ENCODE assay signal across 24 cellular contexts in genomic region chr3:166472015-166472414, GRCh38.
"Had no signal": no experiment of that assay in that cellular context is flagged by ENCODE, and none has a peak within 500 bp of the region (broad histone marks: within the 10 kb centered on the region; RNA-seq: fewer than 3 reads in every experiment).

No MANE protein-coding gene starts in this region.

- H3K27me3 ChIP-seq: gastrocnemius medialis, sigmoid colon, stomach, testis, tibial artery had no signal

- H3K36me3 Mint-ChIP-seq: naive thymus-derived CD8-positive, alpha-beta T cell; stimulated activated effector memory CD8-positive, alpha-beta T cell treated with anti-CD3 and anti-CD28 coated beads, Interleukin-12 subunit alpha, Interleukin-12 subunit beta, amount 100 ng/mL, for 72 hours; type B pancreatic cell had no signal

- H3K9me3 ChIP-seq: gastrocnemius medialis, lower lobe of right lung, prostate gland, sigmoid colon, stomach, testis, tibial artery had no signal

- H3K27ac Mint-ChIP-seq: dendritic cell treated with granulocyte-macrophage colony-stimulating factor and Interleukin-4, amounts not matched to agents 40 ng/mL and 50 ng/mL, for 4 days; endodermal cell; naive thymus-derived CD8-positive, alpha-beta T cell; nephron progenitor cell; stimulated activated effector memory CD8-positive, alpha-beta T cell treated with anti-CD3 and anti-CD28 coated beads, Interleukin-12 subunit alpha, Interleukin-12 subunit beta, amount 100 ng/mL, for 72 hours; type B pancreatic cell had no signal

- H3K36me3 ChIP-seq: gastrocnemius medialis, lower lobe of right lung, prostate gland, sigmoid colon, stomach, tibial artery had no signal

- DNase-seq: effector CD8-positive, alpha-beta T cell; endodermal cell; foreskin fibroblast; gastrocnemius medialis; head of caudate nucleus; left ventricle myocardium superior; lower lobe of right lung; naive thymus-derived CD8-positive, alpha-beta T cell; nephron progenitor cell; nucleus accumbens; right cardiac atrium; sigmoid colon; stimulated activated CD4-positive, alpha-beta T cell treated with anti-CD3 and anti-CD28 coated beads, Interleukin-2, amount 100 ng/mL, for 24 hours; stimulated activated CD4-positive, alpha-beta T cell treated with anti-CD3 and anti-CD28 coated beads, Interleukin-4, amount 100 ng/mL, for 24 hours; stimulated activated naive CD4-positive, alpha-beta T cell treated with Interleukin-2 at 50 U/mL for 16 hours; stomach; testis; tibial artery had no signal

- H3K27me3 Mint-ChIP-seq: dendritic cell treated with granulocyte-macrophage colony-stimulating factor and Interleukin-4, amounts not matched to agents 40 ng/mL and 50 ng/mL, for 4 days; naive thymus-derived CD8-positive, alpha-beta T cell; type B pancreatic cell had no signal

- H3K4me3 Mint-ChIP-seq: dendritic cell treated with granulocyte-macrophage colony-stimulating factor and Interleukin-4, amounts not matched to agents 40 ng/mL and 50 ng/mL, for 4 days; endodermal cell; naive thymus-derived CD8-positive, alpha-beta T cell; nephron progenitor cell; stimulated activated effector memory CD8-positive, alpha-beta T cell treated with anti-CD3 and anti-CD28 coated beads, Interleukin-12 subunit alpha, Interleukin-12 subunit beta, amount 100 ng/mL, for 72 hours; type B pancreatic cell had no signal

- H3K9me3 Mint-ChIP-seq: endodermal cell, nephron progenitor cell, type B pancreatic cell had no signal

- H3K4me1 ChIP-seq: gastrocnemius medialis, lower lobe of right lung, prostate gland, sigmoid colon, stomach, testis, tibial artery had no signal

- H3K27ac ChIP-seq: epithelial cell of prostate, gastrocnemius medialis, lower lobe of right lung, prostate gland, sigmoid colon, stomach, testis, tibial artery had no signal

- ATAC-seq: esophagus mucosa; gastrocnemius medialis; left ventricle myocardium superior; lower lobe of right lung; naive thymus-derived CD8-positive, alpha-beta T cell; right cardiac atrium; stimulated activated effector memory CD8-positive, alpha-beta T cell treated with anti-CD3 and anti-CD28 coated beads, Interleukin-12 subunit alpha, Interleukin-12 subunit beta, amount 100 ng/mL, for 72 hours had no signal

- H3K4me1 Mint-ChIP-seq: naive thymus-derived CD8-positive, alpha-beta T cell; nephron progenitor cell; stimulated activated effector memory CD8-positive, alpha-beta T cell treated with anti-CD3 and anti-CD28 coated beads, Interleukin-12 subunit alpha, Interleukin-12 subunit beta, amount 100 ng/mL, for 72 hours had no signal

- H3K4me3 ChIP-seq: gastrocnemius medialis, lower lobe of right lung, prostate gland, sigmoid colon, stomach, testis, tibial artery had no signal
